In genomic region chr12:8243682-8244161, GRCh38 we compare ENCODE assay signal across 9 cellular contexts. TPM values are rescaled to one million over a fixed set of nuclear protein-coding genes. Genes with fewer than 3 reads are reported as not detected.
A peak's percentile ranks its signal among the peaks of the same experiment; 100 is the strongest.
DNase-seq lines count a peak whose midpoint lies in the region; ATAC-seq and TF ChIP-seq lines count a peak whose summit lies in the region.
"Not testable (repeated sequence)": the region's sequence is repeated elsewhere in the genome, so short reads cannot be mapped to it uniquely, and the experiment has no call there.
"Had no signal": no experiment of that assay in that cellular context is flagged by ENCODE, and none has a peak within 500 bp of the region (broad histone marks: within the 10 kb centered on the region; RNA-seq: fewer than 3 reads in every experiment).

No MANE protein-coding gene starts in this region.

- not testable (repeated sequence) for H3K9me3 Mint-ChIP-seq in CD8-positive, alpha-beta memory T cell; activated T-cell treated with anti-CD3 and anti-CD28 coated beads, Interleukin-2, amount 50 U/mL, for 72 hours

- H3K36me3 Mint-ChIP-seq in CD8-positive, alpha-beta memory T cell; activated T-cell treated with anti-CD3 and anti-CD28 coated beads, Interleukin-2, amount 50 U/mL, for 72 hours (ENCODE audit: insufficient read depth in 2 of 2): not testable (repeated sequence)

- WGBS in neuronal stem cell (ENCODE audit: extremely low coverage in 2 of 2, insufficient read length in 2 of 2, insufficient replicate concordance in 1 of 2), 2 donors: no CpG with 5 or more reads among the region's 35 CpGs
- 1 to 5% methylated on average over 14 to 28 of the region's 35 CpGs for WGBS in testis, 2 donors

- TF ChIP-seq CTCF in OCI-LY3 (IDR thresholded peaks at IDR 0.05; ENCODE audit: low read depth, low read length); testis (IDR thresholded peaks at IDR 0.05): not testable (repeated sequence)

- not testable (repeated sequence) for H3K14ac ChIP-seq in neuronal stem cell (ENCODE audit: low read length)

- H3K9ac ChIP-seq in OCI-LY3 (ENCODE audit: low read length): not testable (repeated sequence)
- H3K9ac ChIP-seq in iPS-20b (ENCODE audit: low read depth, low read length): peak overlapping the region; percentile 71; the same call in 1 of the 2 replicates
- peak overlapping the region; percentile 53 for H3K9ac ChIP-seq in neuronal stem cell (ENCODE audit: low read depth, low read length, poor library complexity)

- peak in 1 of 5 donors; percentile 44 for DNase-seq in CD8-positive, alpha-beta memory T cell
- DNase-seq in activated T-cell treated with anti-CD3 and anti-CD28 coated beads, Interleukin-2, amount 50 U/mL, for 72 hours; testis: not testable (repeated sequence)
- DNase-seq in ecto neural progenitor cell (ENCODE audit: low spot score): peak; percentile 92
- DNase-seq in neuronal stem cell (ENCODE audit: low spot score): peak; percentile 85

- peak; percentile 37 for ATAC-seq in HG02885 (IDR thresholded peaks at IDR 0.05; ENCODE audit: poor library complexity, unreplicated experiment)
- ATAC-seq in activated T-cell treated with anti-CD3 and anti-CD28 coated beads, Interleukin-2, amount 50 U/mL, for 72 hours (replicated peaks in 1 of 2): not testable (repeated sequence)

- H3K23ac ChIP-seq in neuronal stem cell (ENCODE audit: low read depth, low read length, poor library complexity): not testable (repeated sequence)

- not testable (repeated sequence) for H2AK5ac ChIP-seq in neuronal stem cell (ENCODE audit: low read depth, low read length)

- not testable (repeated sequence) for H2BK120ac ChIP-seq in neuronal stem cell (ENCODE audit: low read depth, low read length)

- peak overlapping the region; percentile 90 for H3K18ac ChIP-seq in neuronal stem cell (ENCODE audit: low read length)

- not testable (repeated sequence) for H4K20me1 ChIP-seq in OCI-LY3 (ENCODE audit: insufficient read depth, low read length)

- H2BK15ac ChIP-seq in neuronal stem cell (ENCODE audit: low read length): not testable (repeated sequence)

- H3K27me3 ChIP-seq in CD8-positive, alpha-beta memory T cell (ENCODE audit: insufficient read depth, low read length, poor library complexity, severe bottlenecking); OCI-LY3 (ENCODE audit: low read depth, low read length); iPS-20b (ENCODE audit: insufficient read depth, low read length); neuronal stem cell (ENCODE audit: control insufficient read depth in 3 of 3, insufficient read depth in 3 of 3, low read depth in 1 of 3, low read length in 3 of 3); testis: not testable (repeated sequence)

- TF ChIP-seq POLR2A in testis (IDR thresholded peaks at IDR 0.05): not testable (repeated sequence)

- peaks cover 0 to 12% (median 11%) of the 10 kb centered on the region in 3 donors for H3K4me1 Mint-ChIP-seq in CD8-positive, alpha-beta memory T cell
- H3K4me1 Mint-ChIP-seq in activated T-cell treated with anti-CD3 and anti-CD28 coated beads, Interleukin-2, amount 50 U/mL, for 72 hours (ENCODE audit: low read depth): peaks cover 35% of the 10 kb centered on the region

- H3K27ac Mint-ChIP-seq in CD8-positive, alpha-beta memory T cell: peak overlapping the region; percentile 87 to 99 (median 96)
- H3K27ac Mint-ChIP-seq in activated T-cell treated with anti-CD3 and anti-CD28 coated beads, Interleukin-2, amount 50 U/mL, for 72 hours: peak overlapping the region; percentile 46

- peak overlapping the region; percentile 55 for H3K4me2 ChIP-seq in OCI-LY3 (ENCODE audit: low read length)
- peak overlapping the region; percentile 58 for H3K4me2 ChIP-seq in neuronal stem cell (ENCODE audit: insufficient read depth, low read length, poor library complexity, severe bottlenecking)

- not testable (repeated sequence) for H3K27me3 Mint-ChIP-seq in CD8-positive, alpha-beta memory T cell; activated T-cell treated with anti-CD3 and anti-CD28 coated beads, Interleukin-2, amount 50 U/mL, for 72 hours (ENCODE audit: low read depth)

- H2BK5ac ChIP-seq in neuronal stem cell (ENCODE audit: low read length): not testable (repeated sequence)

- not testable (repeated sequence) for H2AFZ ChIP-seq in OCI-LY3 (ENCODE audit: low read depth, low read length)
- peak overlapping the region; percentile 93 for H2AFZ ChIP-seq in neuronal stem cell (ENCODE audit: low read length)

- H4K8ac ChIP-seq in neuronal stem cell (ENCODE audit: low read depth, low read length): not testable (repeated sequence)

- not testable (repeated sequence) for H3K4me1 ChIP-seq in CD8-positive, alpha-beta memory T cell (ENCODE audit: insufficient read depth, low read length); OCI-LY3 (ENCODE audit: low read length); iPS-20b (ENCODE audit: insufficient read depth, low read length); neuronal stem cell (ENCODE audit: control insufficient read depth in 2 of 2, insufficient read depth in 1 of 2, low read depth in 1 of 2, low read length in 2 of 2); testis

- not testable (repeated sequence) for H3K36me3 ChIP-seq in CD8-positive, alpha-beta memory T cell (ENCODE audit: insufficient read depth, low read length); OCI-LY3 (replicated peaks; ENCODE audit: low read depth, low read length); iPS-20b (ENCODE audit: insufficient read depth, low read depth, low read length); neuronal stem cell (replicated peaks in 1 of 2; ENCODE audit: control insufficient read depth in 2 of 2, insufficient read depth in 2 of 2, low read length in 2 of 2); testis (ENCODE audit: low read depth, missing control alignments)

- not testable (repeated sequence) for H4K91ac ChIP-seq in neuronal stem cell (ENCODE audit: low read depth, low read length, poor library complexity)

- not testable (repeated sequence) for H3K79me2 ChIP-seq in OCI-LY3 (ENCODE audit: low read length)

- intact Hi-C loops in testis (cut with DNase I; ENCODE audit: low total_unique reads): not testable (repeated sequence)

- CTCF ChIA-PET in CD8-positive, alpha-beta memory T cell (lab: Charles Lee): interaction anchor here (0.8 to 1.3 kb wide), 3 partner anchors 12 to 146 kb away, joined by 3 read pairs; no protein-coding TSS in a partner anchor

- peak overlapping the region; percentile 51 for H3K27ac ChIP-seq in CD8-positive, alpha-beta memory T cell (ENCODE audit: low read depth, low read length)
- H3K27ac ChIP-seq in OCI-LY3 (ENCODE audit: low read length); iPS-20b (ENCODE audit: low read length); neuronal stem cell (replicated peaks; ENCODE audit: low read length): not testable (repeated sequence)
- H3K27ac ChIP-seq in testis: peak overlapping the region; percentile 74 to 87

- not testable (repeated sequence) for H3K79me1 ChIP-seq in neuronal stem cell (ENCODE audit: low read depth, low read length)

- H2BK12ac ChIP-seq in neuronal stem cell (ENCODE audit: low read length): not testable (repeated sequence)

- POLR2A ChIA-PET in CD8-positive, alpha-beta memory T cell (lab: Charles Lee): interaction anchor here (0.7 kb wide), 1 partner anchor 1627 kb away, joined by 3 read pairs; no protein-coding TSS in a partner anchor

- H3K4me3 Mint-ChIP-seq in CD8-positive, alpha-beta memory T cell: peak overlapping the region; percentile 95 to 99 (median 97)
- peak overlapping the region; percentile 89 to 93 for H3K4me3 Mint-ChIP-seq in activated T-cell treated with anti-CD3 and anti-CD28 coated beads, Interleukin-2, amount 50 U/mL, for 72 hours

- H3K9me3 ChIP-seq in CD8-positive, alpha-beta memory T cell (ENCODE audit: low read length); OCI-LY3 (ENCODE audit: insufficient read depth, low read length); iPS-20b (ENCODE audit: insufficient read depth, low read depth, low read length); neuronal stem cell (replicated peaks in 1 of 2; ENCODE audit: control insufficient read depth in 2 of 2, insufficient read depth in 1 of 2, low read depth in 1 of 2, low read length in 2 of 2); testis: not testable (repeated sequence)

- H3K4me3 ChIP-seq in CD8-positive, alpha-beta memory T cell (ENCODE audit: low read length): peak overlapping the region; percentile 56
- H3K4me3 ChIP-seq in OCI-LY3 (ENCODE audit: low read length): peak overlapping the region; percentile 69
- peak overlapping the region; percentile 80 for H3K4me3 ChIP-seq in iPS-20b (ENCODE audit: low read length)
- peak overlapping the region; percentile 51 to 83 for H3K4me3 ChIP-seq in neuronal stem cell (ENCODE audit: low read length in 2 of 2)
- peak overlapping the region; percentile 71 to 81 for H3K4me3 ChIP-seq in testis

- H3K4ac ChIP-seq in neuronal stem cell (ENCODE audit: low read length): not testable (repeated sequence)

RNA-seq across cellular contexts. Expression of gene FAM90A1, which starts 16.3 kb away (rescaled TPM):
- total RNA-seq in CD8-positive, alpha-beta memory T cell: not detected
- 0.12 TPM for polyA plus RNA-seq in CD8-positive, alpha-beta memory T cell
- total RNA-seq in activated T-cell treated with anti-CD3 and anti-CD28 coated beads, Interleukin-2, amount 50 U/mL, for 72 hours: 1 to 10 TPM in 1 of 2 donors, under 1 TPM in 1; 0.67 to 1.3 TPM
- polyA plus RNA-seq in neuronal stem cell (2013, experiment 1 of 2): 0.29 TPM
- 0.30 TPM for polyA plus RNA-seq in neuronal stem cell (2013, experiment 2 of 2)
- 1 to 10 TPM; 1.5 to 1.8 TPM for total RNA-seq in testis
- 0.67 TPM for polyA plus RNA-seq in testis (ENCODE audit: insufficient read depth, low read depth, low replicate concordance)
- total RNA-seq: LHCN-M2 had no signal
